Comparison of ENCODE assay signal across 1 cellular context in the genomic region with DNA sequence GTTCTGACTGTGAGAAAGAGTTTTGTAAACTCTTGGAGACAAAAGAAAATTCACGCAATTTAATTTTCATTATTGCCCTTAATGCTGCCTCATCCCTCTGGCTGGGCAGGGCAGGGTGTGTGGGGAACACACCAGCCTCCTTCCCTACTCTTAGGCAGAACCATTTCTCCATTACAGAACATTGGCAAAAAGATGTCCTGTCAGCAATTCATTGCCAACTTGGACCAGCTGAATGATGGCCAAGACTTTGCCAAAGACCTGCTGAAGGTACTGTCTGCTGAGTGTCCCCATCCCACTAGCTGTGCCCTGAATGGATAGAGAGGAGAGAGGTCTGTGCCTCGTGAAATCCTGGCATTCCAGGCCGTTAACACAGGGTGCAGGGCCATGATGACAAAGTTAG.
TF ChIP-seq lines count a peak whose summit lies in the region.

No MANE protein-coding gene starts in this region.

TF ChIP-seq in K562, 482 proteins besides CTCF, POLR2A, EP300 and RAD21 (continued from another document):
- peak; percentile 77 for TF ChIP-seq ZNF316 (IDR thresholded peaks at IDR 0.05)
- TF ChIP-seq, protein P1, sequence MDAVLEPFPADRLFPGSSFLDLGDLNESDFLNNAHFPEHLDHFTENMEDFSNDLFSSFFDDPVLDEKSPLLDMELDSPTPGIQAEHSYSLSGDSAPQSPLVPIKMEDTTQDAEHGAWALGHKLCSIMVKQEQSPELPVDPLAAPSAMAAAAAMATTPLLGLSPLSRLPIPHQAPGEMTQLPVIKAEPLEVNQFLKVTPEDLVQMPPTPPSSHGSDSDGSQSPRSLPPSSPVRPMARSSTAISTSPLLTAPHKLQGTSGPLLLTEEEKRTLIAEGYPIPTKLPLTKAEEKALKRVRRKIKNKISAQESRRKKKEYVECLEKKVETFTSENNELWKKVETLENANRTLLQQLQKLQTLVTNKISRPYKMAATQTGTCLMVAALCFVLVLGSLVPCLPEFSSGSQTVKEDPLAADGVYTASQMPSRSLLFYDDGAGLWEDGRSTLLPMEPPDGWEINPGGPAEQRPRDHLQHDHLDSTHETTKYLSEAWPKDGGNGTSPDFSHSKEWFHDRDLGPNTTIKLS (IDR thresholded peaks at IDR 0.05; ENCODE audit: borderline replicate concordance, low read depth), result no peak
- peak; percentile 45 for TF ChIP-seq C11orf30 (IDR thresholded peaks at IDR 0.05; ENCODE audit: low read depth)
- no peak for TF ChIP-seq SMC3 (conservative IDR thresholded peaks at IDR 0.05; ENCODE audit: insufficient read depth, low read depth, low read length)
- TF ChIP-seq ETV5 (CRISPR knock-in tag; IDR thresholded peaks at IDR 0.05; ENCODE audit: low read depth), result no peak
- no peak for TF ChIP-seq CCAR2 (IDR thresholded peaks at IDR 0.05; ENCODE audit: low read depth, low read length)
- TF ChIP-seq MAFG (tag; conservative IDR thresholded peaks at IDR 0.05), result peak; percentile 66
- TF ChIP-seq SIN3B (IDR thresholded peaks at IDR 0.05; ENCODE audit: low read depth), result no peak
